ENCODE assay signal across 34 cellular contexts in the genomic region with DNA sequence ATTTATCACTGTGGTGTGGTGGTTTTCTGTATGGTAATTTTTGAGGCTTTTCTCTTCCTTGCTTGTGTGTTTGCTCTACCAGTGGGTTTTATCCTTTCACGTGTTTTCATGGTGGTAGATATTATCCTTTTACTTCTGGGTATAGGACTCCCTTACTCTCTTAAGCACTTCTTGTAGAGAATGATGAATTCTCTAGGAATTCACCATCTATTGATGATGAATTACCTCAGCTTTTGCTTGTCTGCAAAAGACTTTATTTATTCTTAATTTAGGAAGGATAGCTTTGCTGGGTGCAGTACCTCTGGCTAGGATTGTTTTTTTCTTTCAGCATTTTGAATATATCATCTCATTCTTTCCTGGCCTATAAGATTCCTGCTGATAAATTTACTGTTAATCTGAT.
"Had no signal": no experiment of that assay in that cellular context is flagged by ENCODE, and none has a peak within 500 bp of the region (broad histone marks: within the 10 kb centered on the region; RNA-seq: fewer than 3 reads in every experiment).

No MANE protein-coding gene starts in this region.

- H3K36me3 Mint-ChIP-seq: activated naive CD8-positive, alpha-beta T cell had no signal

- FAIRE-seq: endothelial cell of umbilical vein had no signal

- H3K4me1 ChIP-seq: breast epithelium, colonic mucosa, esophagus squamous epithelium, gastroesophageal sphincter, heart right ventricle had no signal

- H3K27me3 ChIP-seq: breast epithelium, cardiac muscle cell, colonic mucosa, esophagus squamous epithelium, foreskin keratinocyte, gastroesophageal sphincter, heart right ventricle, hepatocyte had no signal

- H3K4me1 Mint-ChIP-seq: activated B cell treated with CpG ODN at 0.5 μM for 24 hours; activated T-helper 17 cell treated with anti-CD3 and anti-CD28 coated beads, Interleukin-2, amount 50 U/mL, for 72 hours; T-helper 17 cell had no signal

- H3K27ac Mint-ChIP-seq: activated B cell treated with CpG ODN at 0.5 μM for 24 hours; activated CD8-positive, alpha-beta T cell treated with anti-CD3 and anti-CD28 coated beads for 36 hours; activated naive CD8-positive, alpha-beta T cell; activated T-helper 17 cell treated with anti-CD3 and anti-CD28 coated beads, Interleukin-2, amount 50 U/mL, for 72 hours; brain; T-helper 17 cell; T-helper 2 cell treated with Interferon-gamma antibody and Interleukin-4, amounts not matched to agents 5 μg/mL and 100 μg/mL, for 36 hours had no signal

- ATAC-seq: activated CD4-positive, CD25-positive, alpha-beta regulatory T cell treated with anti-CD3 and anti-CD28 coated beads, Interleukin-2, amount 50 U/mL, for 24 hours; activated CD8-positive, alpha-beta T cell treated with anti-CD3 and anti-CD28 coated beads for 36 hours; activated T-cell treated with anti-CD3 and anti-CD28 coated beads, Interleukin-2, amount 50 U/mL, for 4 hours; activated T-helper 17 cell treated with anti-CD3 and anti-CD28 coated beads, Interleukin-2, amount 50 U/mL, for 72 hours; foreskin keratinocyte; gastroesophageal sphincter; heart right ventricle; T-helper 17 cell had no signal

- H2AFZ ChIP-seq: hepatocyte had no signal

- H3K4me3 ChIP-seq: breast epithelium, cardiac muscle cell, colonic mucosa, esophagus squamous epithelium, gastroesophageal sphincter, heart right ventricle, hepatocyte had no signal

- H3K36me3 ChIP-seq: breast epithelium, cardiac muscle cell, colonic mucosa, esophagus squamous epithelium, gastroesophageal sphincter, heart right ventricle, WERI-Rb-1 had no signal

- H3K4me3 Mint-ChIP-seq: activated B cell treated with CpG ODN at 0.5 μM for 24 hours; activated CD8-positive, alpha-beta T cell treated with anti-CD3 and anti-CD28 coated beads for 36 hours; activated naive CD8-positive, alpha-beta T cell; activated T-cell treated with anti-CD3 and anti-CD28 coated beads, Interleukin-2, amount 50 U/mL, for 4 hours; activated T-helper 17 cell treated with anti-CD3 and anti-CD28 coated beads, Interleukin-2, amount 50 U/mL, for 72 hours; brain; T-helper 17 cell; T-helper 2 cell treated with Interferon-gamma antibody and Interleukin-4, amounts not matched to agents 5 μg/mL and 100 μg/mL, for 36 hours had no signal

- H3K27me3 Mint-ChIP-seq: activated B cell treated with CpG ODN at 0.5 μM for 24 hours; activated CD8-positive, alpha-beta T cell treated with anti-CD3 and anti-CD28 coated beads for 36 hours; activated naive CD8-positive, alpha-beta T cell; activated T-helper 17 cell treated with anti-CD3 and anti-CD28 coated beads, Interleukin-2, amount 50 U/mL, for 72 hours; brain; T-helper 17 cell had no signal

- H3K4me2 ChIP-seq: hepatocyte had no signal

- H3K9me3 ChIP-seq: breast epithelium, colonic mucosa, esophagus squamous epithelium, gastroesophageal sphincter had no signal

- H3K27ac ChIP-seq: breast epithelium, cardiac muscle cell, colonic mucosa, epithelial cell of prostate, esophagus squamous epithelium, foreskin keratinocyte, gastroesophageal sphincter, heart right ventricle, hepatocyte, WERI-Rb-1 had no signal

- DNase-seq: activated B cell treated with CpG ODN at 0.5 μM for 24 hours; activated CD4-positive, alpha-beta T cell treated with anti-CD3 and anti-CD28 coated beads for 48 hours; activated CD4-positive, alpha-beta T cell treated with anti-CD3 and anti-CD28 coated beads, Interleukin-2, amount 50 U/mL, for 1 hour; activated CD4-positive, alpha-beta T cell treated with anti-CD3 and anti-CD28 coated beads, Interleukin-2, amount 50 U/mL, for 48 hours; activated CD8-positive, alpha-beta memory T cell treated with anti-CD3 and anti-CD28 coated beads for 24 hours; activated CD8-positive, alpha-beta T cell treated with anti-CD3 and anti-CD28 coated beads for 36 hours; activated effector memory CD4-positive, alpha-beta T cell treated with Interleukin-2 at 50 U/mL for 16 hours; activated gamma-delta T cell treated with Interleukin-2 at 50 U/mL for 16 hours; activated naive CD4-positive, alpha-beta T cell treated with anti-CD3 and anti-CD28 coated beads, Interleukin-2, amount 50 U/mL, for 16 hours; activated naive CD4-positive, alpha-beta T cell treated with Interleukin-2 at 50 U/mL for 16 hours; activated T-cell treated with anti-CD3 and anti-CD28 coated beads, Interleukin-2, amount 50 U/mL, for 4 hours; amygdala; aorta; central memory CD4-positive, alpha-beta T cell; cerebellar nuclear complex; colonic mucosa; effector CD8-positive, alpha-beta T cell; esophagus squamous epithelium; foreskin keratinocyte; heart right ventricle; T-helper 17 cell; T1000; WERI-Rb-1 had no signal

- H3K9me3 Mint-ChIP-seq: activated T-cell treated with anti-CD3 and anti-CD28 coated beads, Interleukin-2, amount 50 U/mL, for 4 hours had no signal

- H3K79me2 ChIP-seq: hepatocyte had no signal
